ENCODE assay signal across 2 cellular contexts in genomic region chr13:109874444-109874920, GRCh38.
TF ChIP-seq lines count a peak whose summit lies in the region.

No MANE protein-coding gene starts in this region.

TF ChIP-seq in liver, 16 proteins besides CTCF, POLR2A, EP300 and RAD21:
- no peak for TF ChIP-seq REST (IDR thresholded peaks at IDR 0.05)
- no peak for TF ChIP-seq JUND (IDR thresholded peaks at IDR 0.05)
- no peak for TF ChIP-seq MAX (IDR thresholded peaks at IDR 0.05)
- no peak for TF ChIP-seq TAF1 (conservative IDR thresholded peaks at IDR 0.05)

TF ChIP-seq in HepG2, 621 proteins besides CTCF, POLR2A, EP300 and RAD21 (continued from another document):
- TF ChIP-seq ZHX1 (CRISPR knock-in tag; IDR thresholded peaks at IDR 0.05; ENCODE audit: low read depth): no peak
- TF ChIP-seq ZNF720 (CRISPR knock-in tag; IDR thresholded peaks at IDR 0.05): no peak
- TF ChIP-seq ZNF883 (CRISPR knock-in tag; IDR thresholded peaks at IDR 0.05; ENCODE audit: not compliant biosample characterization): no peak
- no peak for TF ChIP-seq HDAC2 (CRISPR knock-in tag; IDR thresholded peaks at IDR 0.05)
- TF ChIP-seq MAFG (CRISPR knock-in tag; IDR thresholded peaks at IDR 0.05): no peak
- no peak for TF ChIP-seq ZFYVE20 (CRISPR knock-in tag; IDR thresholded peaks at IDR 0.05; ENCODE audit: borderline replicate concordance, low read depth)
- TF ChIP-seq HOMEZ (CRISPR knock-in tag; IDR thresholded peaks at IDR 0.05; ENCODE audit: low read depth): no peak
TF ChIP-seq in HepG2: peak in this region for 0.
